Comparison of ENCODE assay signal across 15 cellular contexts in the genomic region with DNA sequence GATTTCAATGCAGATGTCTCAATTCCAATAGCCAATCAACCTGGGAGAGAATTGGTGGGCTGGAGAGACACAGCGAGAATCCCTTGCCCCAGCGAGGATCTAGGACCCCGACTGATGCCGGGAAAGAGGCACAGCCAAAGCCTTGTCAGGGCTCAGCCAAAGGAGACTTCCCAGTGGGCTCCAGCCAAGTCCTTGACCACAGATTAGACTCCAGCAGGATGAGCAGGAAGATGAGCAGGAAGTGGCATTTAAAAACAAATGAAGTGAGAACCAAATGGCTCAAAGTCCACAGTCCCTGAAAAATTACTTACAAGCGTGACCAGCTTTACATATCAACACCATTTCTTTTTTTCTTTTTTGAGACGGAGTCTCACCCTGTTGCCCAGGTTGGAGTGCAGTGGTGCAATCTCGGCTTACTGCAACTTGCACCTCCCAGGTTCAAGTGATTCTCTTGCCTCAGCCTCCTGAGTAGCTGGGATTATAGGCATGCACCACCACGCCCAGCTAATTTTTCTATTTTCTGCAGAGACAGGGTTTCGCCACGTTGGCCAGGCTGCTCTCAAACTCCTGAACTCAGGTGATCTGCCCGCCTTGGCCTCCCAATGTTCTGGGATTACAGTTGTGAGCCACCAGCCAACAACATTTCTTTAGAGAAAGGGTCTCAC. TPM values are rescaled to one million over a fixed set of nuclear protein-coding genes. Genes with fewer than 3 reads are reported as not detected.
DNase-seq lines count a peak whose midpoint lies in the region; ATAC-seq, FAIRE-seq and TF ChIP-seq lines count a peak whose summit lies in the region.
"Had no signal": no experiment of that assay in that cellular context is flagged by ENCODE, and none has a peak within 500 bp of the region (broad histone marks: within the 10 kb centered on the region; RNA-seq: fewer than 3 reads in every experiment).

No MANE protein-coding gene starts in this region.

- TF ChIP-seq POLR2A in gastrocnemius medialis (IDR thresholded peaks at IDR 0.05) (no peak), heart left ventricle (IDR thresholded peaks at IDR 0.05) (no peak), GM18505 (IDR thresholded peaks at IDR 0.05; ENCODE audit: borderline replicate concordance, extremely low read depth, insufficient read depth, insufficient read length) (no peak)

- TF ChIP-seq CTCF in brain (conservative IDR thresholded peaks at IDR 0.05) (no peak), keratinocyte (optimal IDR thresholded peaks at IDR 0.05 in 1 of 3, IDR thresholded peaks at IDR 0.05 in 1 of 3, conservative IDR thresholded peaks at IDR 0.05 in 1 of 3; ENCODE audit: extremely low read depth in 1 of 3, insufficient read depth in 2 of 3, low read length in 3 of 3) (no peak), gastrocnemius medialis (IDR thresholded peaks at IDR 0.05 in 4 of 5, conservative IDR thresholded peaks at IDR 0.05 in 1 of 5) (no peak), heart left ventricle (IDR thresholded peaks at IDR 0.05) (no peak)

- H3K36me3 ChIP-seq in keratinocyte (ENCODE audit: control insufficient read depth in 2 of 2, extremely low read depth in 1 of 2, insufficient read depth in 2 of 2, low read length in 2 of 2) = peaks cover 11 to 19% of the 10 kb centered on the region in 2 experiments
- no peaks in the 10 kb centered on the region for H3K36me3 ChIP-seq in gastrocnemius medialis
- H3K36me3 ChIP-seq in heart left ventricle = peaks cover 0 to 6% (median 0%) of the 10 kb centered on the region in 9 donors

- H3K27me3 ChIP-seq in keratinocyte (ENCODE audit: control insufficient read depth, extremely low read depth, insufficient read depth, low read length) = no peaks in the 10 kb centered on the region
- no peaks in the 10 kb centered on the region for H3K27me3 ChIP-seq in gastrocnemius medialis
- H3K27me3 ChIP-seq in heart left ventricle = no peaks in the 10 kb centered on the region
- H3K27me3 ChIP-seq: SJCRH30 had no signal

- H3K27ac Mint-ChIP-seq in brain = peak overlapping the region in 3 of 5 experiments; percentile 38 to 65 (median 45)
- H3K27ac Mint-ChIP-seq in effector memory CD8-positive, alpha-beta T cell = no peak overlapping the region
- H3K27ac Mint-ChIP-seq: activated T-helper 1 cell treated with anti-CD3 and anti-CD28 coated beads, Interleukin-12 subunit alpha, Interleukin-12 subunit beta, Interleukin-2, Interleukin-4 antibody, amounts not matched to agents 30 ng/mL and 10 ng/mL and 1 ng/mL, durations not matched to agents 14 hours and 24 hours and 36 hours had no signal

- peaks cover 2% of the 10 kb centered on the region for H3K27me3 Mint-ChIP-seq in brain
- H3K27me3 Mint-ChIP-seq in effector memory CD8-positive, alpha-beta T cell = peaks cover 11 to 59% of the 10 kb centered on the region in 2 donors

- in situ Hi-C loops in gastrocnemius medialis (cut with MboI; ENCODE audit: low sequenced_read_pairs in 4 of 4) = no loop called here

- intact Hi-C loops in gastrocnemius medialis (cut with DNase I; ENCODE audit: low total_unique reads) (no loop called here), heart left ventricle (cut with DNase I) (loop anchor here in 4 of 10 donors (5.0 kb wide), 3 partner anchors 37 to 58 kb away; no protein-coding TSS in a partner anchor)

- H3K9me3 ChIP-seq in keratinocyte (ENCODE audit: control insufficient read depth, low read depth, low read length) = no peaks in the 10 kb centered on the region
- H3K9me3 ChIP-seq in gastrocnemius medialis = no peaks in the 10 kb centered on the region
- H3K9me3 ChIP-seq in heart left ventricle = no peaks in the 10 kb centered on the region
- H3K9me3 ChIP-seq: SJCRH30 had no signal

- no peak for ATAC-seq in gastrocnemius medialis
- ATAC-seq in HG03025 (IDR thresholded peaks at IDR 0.05; ENCODE audit: low FRiP score, unreplicated experiment) = no peak
- ATAC-seq in heart left ventricle = no peak
- ATAC-seq in effector memory CD8-positive, alpha-beta T cell (replicated peaks) = no peak
- ATAC-seq in GM18505 (IDR thresholded peaks at IDR 0.05; ENCODE audit: unreplicated experiment) = no peak
- ATAC-seq: activated CD4-positive, CD25-positive, alpha-beta regulatory T cell treated with anti-CD3 and anti-CD28 coated beads, Interleukin-2, amount 50 U/mL, for 24 hours had no signal

- H3K9me3 Mint-ChIP-seq in brain = no peaks in the 10 kb centered on the region
- H3K9me3 Mint-ChIP-seq in effector memory CD8-positive, alpha-beta T cell = no peaks in the 10 kb centered on the region
- H3K9me3 Mint-ChIP-seq: activated T-helper 1 cell treated with anti-CD3 and anti-CD28 coated beads, Interleukin-12 subunit alpha, Interleukin-12 subunit beta, Interleukin-2, Interleukin-4 antibody, amounts not matched to agents 30 ng/mL and 10 ng/mL and 1 ng/mL, durations not matched to agents 14 hours and 24 hours and 36 hours had no signal

- no peak overlapping the region for H3K4me3 Mint-ChIP-seq in brain
- no peak overlapping the region for H3K4me3 Mint-ChIP-seq in effector memory CD8-positive, alpha-beta T cell
- H3K4me3 Mint-ChIP-seq: activated T-helper 1 cell treated with anti-CD3 and anti-CD28 coated beads, Interleukin-12 subunit alpha, Interleukin-12 subunit beta, Interleukin-2, Interleukin-4 antibody, amounts not matched to agents 30 ng/mL and 10 ng/mL and 1 ng/mL, durations not matched to agents 14 hours and 24 hours and 36 hours had no signal

- dilution Hi-C loops in keratinocyte (cut with MboI; ENCODE audit: extremely low pct_ligation_motif_present, low sequenced_read_pairs) = no loop called here

- H3K79me2 ChIP-seq in keratinocyte (ENCODE audit: control insufficient read depth, insufficient read depth, low read length) = peaks cover 96% of the 10 kb centered on the region

- WGBS in heart left ventricle, 4 donors = 70 to 87% (median 76%) methylated on average over 8 to 11 of the region's 11 CpGs

- H3K36me3 Mint-ChIP-seq in brain = peaks cover 35% of the 10 kb centered on the region
- no peaks in the 10 kb centered on the region for H3K36me3 Mint-ChIP-seq in effector memory CD8-positive, alpha-beta T cell (ENCODE audit: insufficient read depth)

- H3K4me1 Mint-ChIP-seq in brain = peaks cover 95% of the 10 kb centered on the region
- peaks cover 6 to 7% of the 10 kb centered on the region in 2 donors for H3K4me1 Mint-ChIP-seq in effector memory CD8-positive, alpha-beta T cell (ENCODE audit: low read depth in 2 of 2)

- peak overlapping the region; percentile 66 for H3K27ac ChIP-seq in keratinocyte (ENCODE audit: control insufficient read depth, insufficient read depth, low read length)
- H3K27ac ChIP-seq in gastrocnemius medialis = peak overlapping the region; percentile 48 to 97 (median 94)
- peak overlapping the region in 1 of 12 donors; percentile 1 for H3K27ac ChIP-seq in heart left ventricle
- H3K27ac ChIP-seq: KMS-11, SJCRH30 had no signal

- H3K4me2 ChIP-seq in keratinocyte (ENCODE audit: control insufficient read depth, extremely low read depth, insufficient read depth, low read depth, low read length) = no peak overlapping the region
- H3K4me2 ChIP-seq: KMS-11 had no signal

- H3K4me3 ChIP-seq in keratinocyte (ENCODE audit: control insufficient read depth in 2 of 3, extremely low read depth in 1 of 3, insufficient read depth in 2 of 3, low read depth in 1 of 3, low read length in 3 of 3) (no peak overlapping the region), gastrocnemius medialis (no peak overlapping the region), heart left ventricle (no peak overlapping the region)
- H3K4me3 ChIP-seq: SJCRH30 had no signal

- H3K9ac ChIP-seq in keratinocyte (ENCODE audit: control insufficient read depth, extremely low read depth, insufficient read depth, low read length) = no peak overlapping the region
- H3K9ac ChIP-seq: KMS-11 had no signal

- no peak for FAIRE-seq in keratinocyte (lab: Jason Lieb, UNC)
- FAIRE-seq: colon, D721Med had no signal

- DNase-seq in GM04504 (ENCODE audit: low read depth) (peak; percentile 53), keratinocyte (ENCODE audit: low read depth, low spot score) (no peak), gastrocnemius medialis (no peak), heart left ventricle (no peak)
- no peak for DNase-seq in effector memory CD8-positive, alpha-beta T cell
- DNase-seq: NCI-H510A treated with DMSO at 0.1 percent for 48 hours had no signal

- no peak overlapping the region for H2AFZ ChIP-seq in keratinocyte (ENCODE audit: control insufficient read depth, low read length)

- H4K20me1 ChIP-seq in keratinocyte (ENCODE audit: control insufficient read depth, extremely low read depth, insufficient read depth, low read length) = peaks cover 37% of the 10 kb centered on the region

- H3K9me1 ChIP-seq in keratinocyte (ENCODE audit: control insufficient read depth, extremely low read depth, insufficient read depth, low read length) = peaks cover 10% of the 10 kb centered on the region

- H3K4me1 ChIP-seq in keratinocyte (ENCODE audit: control insufficient read depth, extremely low read depth, insufficient read depth, low read length) (peaks cover 46% of the 10 kb centered on the region), gastrocnemius medialis (peaks cover 86 to 96% of the 10 kb centered on the region in 2 donors), heart left ventricle (peaks cover 14 to 100% (median 82%) of the 10 kb centered on the region in 12 donors)

RNA-seq across cellular contexts. Expression of gene CTBP2, which starts 40.2 kb away (rescaled TPM):
- polyA plus RNA-seq in brain (ENCODE audit: insufficient read depth, low read depth, low replicate concordance) (37.8 TPM), keratinocyte (64.4 to 116 TPM (median 76.0 TPM) in 3 replicates), heart left ventricle (10 to 100 TPM; 10.1 to 29.1 TPM)
- polyA plus RNA-seq in keratinocyte (2011; ENCODE audit: low read depth) = 23.8 TPM
- 65.8 and 80.6 TPM in 2 replicates for polyA plus RNA-seq in keratinocyte (2011; cell fraction: cytosol; rRNA removed)
- polyA plus RNA-seq in keratinocyte (2011; cell fraction: nucleus; rRNA removed) = 92.7 and 95.9 TPM in 2 replicates
- 37.8 and 86.0 TPM in 2 replicates for polyA plus RNA-seq in keratinocyte (2012; ENCODE audit: low replicate concordance)
- polyA minus RNA-seq in keratinocyte = 78.7 to 223 TPM (median 113 TPM) in 3 replicates
- polyA minus RNA-seq in keratinocyte (2011; cell fraction: cytosol; rRNA and poly(A)+ RNA removed) = 139 TPM
- 72.5 and 86.6 TPM in 2 replicates for polyA minus RNA-seq in keratinocyte (2011; cell fraction: nucleus; rRNA and poly(A)+ RNA removed)
- total RNA-seq in gastrocnemius medialis (10 to 100 TPM; 13.9 to 36.7 (median 21.1) TPM), heart left ventricle (10 to 100 TPM; 23.9 to 45.5 (median 30.0) TPM)

Comparison
In these comparisons a context has a peak if more than half of its experiments do, and no peak if none do; other contexts are left out.
1. H3K27ac Mint-ChIP-seq: peak in brain (3 of 5); none in effector memory CD8-positive, alpha-beta T cell (0 of 2).